ENCODE assay signal across 25 cellular contexts in genomic region chr4:166875821-166876220, GRCh38.
"Had no signal": no experiment of that assay in that cellular context is flagged by ENCODE, and none has a peak within 500 bp of the region (broad histone marks: within the 10 kb centered on the region; RNA-seq: fewer than 3 reads in every experiment).

No MANE protein-coding gene starts in this region.

- H3K4me1 ChIP-seq: ascending aorta had no signal

- H3K9me3 ChIP-seq: ascending aorta had no signal

- H3K4me2 ChIP-seq: KMS-11 had no signal

- H3K9ac ChIP-seq: KMS-11 had no signal

- H3K27ac ChIP-seq: ascending aorta, cardiac muscle cell, KMS-11 had no signal

- H3K27me3 ChIP-seq: ascending aorta, cardiac muscle cell had no signal

- ATAC-seq: activated CD4-positive, alpha-beta T cell treated with anti-CD3 and anti-CD28 coated beads for 36 hours; activated CD4-positive, CD25-positive, alpha-beta regulatory T cell treated with anti-CD3 and anti-CD28 coated beads, Interleukin-2, amount 50 U/mL, for 24 hours; activated CD8-positive, alpha-beta T cell treated with anti-CD3 and anti-CD28 coated beads, Interleukin-2, amount 10 ng/mL, durations not matched to agents 7 days and 5 days had no signal

- DNase-seq: activated CD4-positive, alpha-beta T cell treated with anti-CD3 and anti-CD28 coated beads for 36 hours; activated CD4-positive, alpha-beta T cell treated with anti-CD3 and anti-CD28 coated beads, Interleukin-2, amount 10 ng/mL, durations not matched to agents 7 days and 5 days; activated CD4-positive, alpha-beta T cell treated with anti-CD3 and anti-CD28 coated beads, Interleukin-2, amount 50 U/mL, for 48 hours; activated CD8-positive, alpha-beta T cell treated with anti-CD3 and anti-CD28 coated beads, Interleukin-2, amount 10 ng/mL, durations not matched to agents 7 days and 5 days; activated gamma-delta T cell; activated naive CD4-positive, alpha-beta T cell treated with Interleukin-2 at 50 U/mL for 16 hours; activated naive CD8-positive, alpha-beta T cell treated with anti-CD3 and anti-CD28 coated beads, Interleukin-2, amount 10 ng/mL, durations not matched to agents 7 days and 5 days; activated T-cell treated with anti-CD3 and anti-CD28 coated beads, Interleukin-2, amount 50 U/mL, for 24 hours; amygdala; MM.1S; MV-4-11; NCI-H1092; NCI-H1436 treated with DMSO at 0.1 percent for 48 hours; NCI-H1694 treated with DMSO at 0.1 percent for 48 hours; NCI-H2029; NCI-H510A; NCI-H526; NCI-H748 treated with DMSO at 0.1 percent for 48 hours; NK-92 treated with Interleukin-12 subunit alpha and Interleukin-12 subunit beta, amount 100 ng/mL, for 24 hours; Right ventricle myocardium superior; T1000 had no signal

- H3K4me3 ChIP-seq: ascending aorta, cardiac muscle cell had no signal

- H3K36me3 ChIP-seq: ascending aorta, cardiac muscle cell had no signal
